In genomic region chr20:54133434-54134427, GRCh38 we compare ENCODE assay signal across 1 cellular context.
TF ChIP-seq lines count a peak whose summit lies in the region.

No MANE protein-coding gene starts in this region.

TF ChIP-seq in IMR-90, 13 proteins besides CTCF, POLR2A, EP300 and RAD21 (continued from another document):
- no peak for TF ChIP-seq NFE2L2 (IDR thresholded peaks at IDR 0.05; ENCODE audit: low read depth, low read length)
- TF ChIP-seq USF2 (IDR thresholded peaks at IDR 0.05; ENCODE audit: low read depth, low read length): no peak
- TF ChIP-seq CHD1 (IDR thresholded peaks at IDR 0.05; ENCODE audit: low read depth, low read length): no peak
- no peak for TF ChIP-seq MAZ (IDR thresholded peaks at IDR 0.05; ENCODE audit: borderline replicate concordance, low read depth, low read length)
- TF ChIP-seq, protein P1, sequence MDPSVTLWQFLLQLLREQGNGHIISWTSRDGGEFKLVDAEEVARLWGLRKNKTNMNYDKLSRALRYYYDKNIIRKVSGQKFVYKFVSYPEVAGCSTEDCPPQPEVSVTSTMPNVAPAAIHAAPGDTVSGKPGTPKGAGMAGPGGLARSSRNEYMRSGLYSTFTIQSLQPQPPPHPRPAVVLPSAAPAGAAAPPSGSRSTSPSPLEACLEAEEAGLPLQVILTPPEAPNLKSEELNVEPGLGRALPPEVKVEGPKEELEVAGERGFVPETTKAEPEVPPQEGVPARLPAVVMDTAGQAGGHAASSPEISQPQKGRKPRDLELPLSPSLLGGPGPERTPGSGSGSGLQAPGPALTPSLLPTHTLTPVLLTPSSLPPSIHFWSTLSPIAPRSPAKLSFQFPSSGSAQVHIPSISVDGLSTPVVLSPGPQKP (IDR thresholded peaks at IDR 0.05; ENCODE audit: borderline replicate concordance, low read depth, low read length): no peak
- TF ChIP-seq RFX5 (IDR thresholded peaks at IDR 0.05; ENCODE audit: low read depth, low read length): no peak
- TF ChIP-seq CEBPB (IDR thresholded peaks at IDR 0.05; ENCODE audit: low read depth, low read length): no peak
